ENCODE assay signal across 1 cellular context in genomic region chr15:59371458-59372351, GRCh38.
TF ChIP-seq lines count a peak whose summit lies in the region.

No MANE protein-coding gene starts in this region.

TF ChIP-seq in WTC11, 78 proteins besides CTCF, POLR2A, EP300 and RAD21 (continued from another document):
- TF ChIP-seq, protein P1, sequence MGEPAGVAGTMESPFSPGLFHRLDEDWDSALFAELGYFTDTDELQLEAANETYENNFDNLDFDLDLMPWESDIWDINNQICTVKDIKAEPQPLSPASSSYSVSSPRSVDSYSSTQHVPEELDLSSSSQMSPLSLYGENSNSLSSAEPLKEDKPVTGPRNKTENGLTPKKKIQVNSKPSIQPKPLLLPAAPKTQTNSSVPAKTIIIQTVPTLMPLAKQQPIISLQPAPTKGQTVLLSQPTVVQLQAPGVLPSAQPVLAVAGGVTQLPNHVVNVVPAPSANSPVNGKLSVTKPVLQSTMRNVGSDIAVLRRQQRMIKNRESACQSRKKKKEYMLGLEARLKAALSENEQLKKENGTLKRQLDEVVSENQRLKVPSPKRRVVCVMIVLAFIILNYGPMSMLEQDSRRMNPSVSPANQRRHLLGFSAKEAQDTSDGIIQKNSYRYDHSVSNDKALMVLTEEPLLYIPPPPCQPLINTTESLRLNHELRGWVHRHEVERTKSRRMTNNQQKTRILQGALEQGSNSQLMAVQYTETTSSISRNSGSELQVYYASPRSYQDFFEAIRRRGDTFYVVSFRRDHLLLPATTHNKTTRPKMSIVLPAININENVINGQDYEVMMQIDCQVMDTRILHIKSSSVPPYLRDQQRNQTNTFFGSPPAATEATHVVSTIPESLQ (CRISPR knock-in tag; IDR thresholded peaks at IDR 0.05) = no peak
- TF ChIP-seq PREB (CRISPR knock-in tag; IDR thresholded peaks at IDR 0.05; ENCODE audit: borderline replicate concordance) (no peak), KAT7 (CRISPR knock-in tag; IDR thresholded peaks at IDR 0.05; ENCODE audit: borderline replicate concordance) (peak; percentile 30; the same call in 1 of the 2 replicates), CREB1 (CRISPR knock-in tag; IDR thresholded peaks at IDR 0.05) (no peak), GTF2I (CRISPR knock-in tag; conservative IDR thresholded peaks at IDR 0.05) (no peak), ZNF396 (CRISPR knock-in tag; IDR thresholded peaks at IDR 0.05; ENCODE audit: borderline replicate concordance) (no peak), NFE2L1 (CRISPR knock-in tag; IDR thresholded peaks at IDR 0.05) (no peak), FOXJ3 (CRISPR knock-in tag; IDR thresholded peaks at IDR 0.05; ENCODE audit: borderline replicate concordance) (no peak), ZNF219 (CRISPR knock-in tag; IDR thresholded peaks at IDR 0.05; ENCODE audit: borderline replicate concordance) (no peak), ZNF138 (CRISPR knock-in tag; conservative IDR thresholded peaks at IDR 0.05) (no peak), NR2C2 (CRISPR knock-in tag; IDR thresholded peaks at IDR 0.05) (no peak), NR1H2 (CRISPR knock-in tag; IDR thresholded peaks at IDR 0.05) (no peak), TEAD4 (CRISPR knock-in tag; IDR thresholded peaks at IDR 0.05) (no peak), USF1 (CRISPR knock-in tag; IDR thresholded peaks at IDR 0.05) (no peak), NR3C1 (CRISPR knock-in tag; conservative IDR thresholded peaks at IDR 0.05; ENCODE audit: low read depth) (no peak)
- TF ChIP-seq, protein P2, sequence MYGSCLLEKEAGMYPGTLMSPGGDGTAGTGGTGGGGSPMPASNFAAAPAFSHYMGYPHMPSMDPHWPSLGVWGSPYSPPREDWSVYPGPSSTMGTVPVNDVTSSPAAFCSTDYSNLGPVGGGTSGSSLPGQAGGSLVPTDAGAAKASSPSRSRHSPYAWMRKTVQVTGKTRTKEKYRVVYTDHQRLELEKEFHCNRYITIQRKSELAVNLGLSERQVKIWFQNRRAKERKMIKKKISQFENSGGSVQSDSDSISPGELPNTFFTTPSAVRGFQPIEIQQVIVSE (CRISPR knock-in tag; IDR thresholded peaks at IDR 0.05; ENCODE audit: borderline replicate concordance) = no peak
